15 cellular contexts compared by ENCODE assay signal in genomic region chr16:21060027-21060510, GRCh38.
"Had no signal": no experiment of that assay in that cellular context is flagged by ENCODE, and none has a peak within 500 bp of the region (broad histone marks: within the 10 kb centered on the region; RNA-seq: fewer than 3 reads in every experiment).

No MANE protein-coding gene starts in this region.

- H3K9me3 ChIP-seq: adrenal gland, psoas muscle had no signal

- H3K4me3 Mint-ChIP-seq: activated B cell treated with CpG ODN at 0.5 μM for 24 hours; activated T-helper 17 cell treated with anti-CD3 and anti-CD28 coated beads, Interleukin-2, amount 50 U/mL, for 72 hours; effector memory CD8-positive, alpha-beta T cell; nephron progenitor cell had no signal

- H3K27me3 ChIP-seq: adrenal gland, tibial artery had no signal

- H3K9me3 Mint-ChIP-seq: activated B cell treated with CpG ODN at 0.5 μM for 24 hours; activated T-helper 17 cell treated with anti-CD3 and anti-CD28 coated beads, Interleukin-2, amount 50 U/mL, for 72 hours; effector memory CD8-positive, alpha-beta T cell had no signal

- ATAC-seq: activated T-helper 17 cell treated with anti-CD3 and anti-CD28 coated beads, Interleukin-2, amount 50 U/mL, for 72 hours; effector memory CD8-positive, alpha-beta T cell; psoas muscle had no signal

- DNase-seq: activated B cell treated with CpG ODN at 0.5 μM for 24 hours; activated CD4-positive, alpha-beta T cell treated with anti-CD3 and anti-CD28 coated beads, Interleukin-2, amount 50 U/mL, for 1 hour; activated naive CD4-positive, alpha-beta T cell treated with anti-CD3 and anti-CD28 coated beads, Interleukin-2, amount 50 U/mL, for 16 hours; activated T-cell treated with anti-CD3 and anti-CD28 coated beads for 4 hours; central memory CD4-positive, alpha-beta T cell; effector memory CD8-positive, alpha-beta T cell; kidney; nephron progenitor cell; psoas muscle; stimulated activated CD4-positive, alpha-beta T cell treated with anti-CD3 and anti-CD28 coated beads, Interleukin-15, amount 100 ng/mL, for 24 hours; stimulated activated CD4-positive, alpha-beta T cell treated with anti-CD3 and anti-CD28 coated beads, Interleukin-4, amount 100 ng/mL, for 24 hours; tibial artery had no signal

- H3K36me3 ChIP-seq: adrenal gland, tibial artery had no signal

- H3K27ac Mint-ChIP-seq: activated B cell treated with CpG ODN at 0.5 μM for 24 hours; activated T-helper 17 cell treated with anti-CD3 and anti-CD28 coated beads, Interleukin-2, amount 50 U/mL, for 72 hours; effector memory CD8-positive, alpha-beta T cell; nephron progenitor cell had no signal

- H3K27ac ChIP-seq: adrenal gland, epithelial cell of prostate, psoas muscle, tibial artery had no signal

- H3K4me1 ChIP-seq: adrenal gland, psoas muscle, tibial artery had no signal

- H3K4me1 Mint-ChIP-seq: activated B cell treated with CpG ODN at 0.5 μM for 24 hours; activated T-helper 17 cell treated with anti-CD3 and anti-CD28 coated beads, Interleukin-2, amount 50 U/mL, for 72 hours had no signal

- H3K4me3 ChIP-seq: adrenal gland, psoas muscle, tibial artery had no signal
